19 cellular contexts compared by ENCODE assay signal in the genomic region with DNA sequence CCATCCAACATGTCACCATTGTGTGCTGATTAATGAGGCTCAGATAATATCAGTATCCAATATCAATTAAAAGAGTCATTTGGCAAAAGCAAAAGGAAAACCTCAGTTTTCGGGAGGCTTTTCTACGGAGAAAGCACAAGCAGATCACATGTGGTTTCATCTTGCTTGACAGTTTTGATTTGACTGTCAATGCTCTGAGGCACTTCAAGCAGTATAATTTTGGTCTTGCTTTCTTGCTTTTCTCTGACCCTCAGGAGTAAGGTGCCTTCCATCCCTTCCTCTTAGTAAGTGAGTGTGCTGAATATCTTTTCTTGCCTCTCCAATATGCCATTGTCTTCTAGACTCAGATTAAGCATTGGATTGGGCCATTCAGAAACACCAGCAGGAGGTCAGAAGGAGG.
"Had no signal": no experiment of that assay in that cellular context is flagged by ENCODE, and none has a peak within 500 bp of the region (broad histone marks: within the 10 kb centered on the region; RNA-seq: fewer than 3 reads in every experiment).

No MANE protein-coding gene starts in this region.

- H3K27me3 Mint-ChIP-seq: activated naive CD8-positive, alpha-beta T cell treated with anti-CD3 and anti-CD28 coated beads, Interleukin-2, amount 10 ng/mL, durations not matched to agents 7 days and 5 days; naive thymus-derived CD8-positive, alpha-beta T cell; stimulated activated memory B cell treated with anti-CD40 and anti-IgM and Interleukin-4, amounts not matched to agents 10 μg/mL and 1 μg/mL and 100 μg/mL, for 72 hours had no signal

- H3K27ac Mint-ChIP-seq: activated CD4-positive, alpha-beta memory T cell treated with anti-CD3 and anti-CD28 coated beads, Interleukin-2, amount 10 ng/mL, durations not matched to agents 7 days and 5 days; activated naive CD8-positive, alpha-beta T cell treated with anti-CD3 and anti-CD28 coated beads, Interleukin-2, amount 10 ng/mL, durations not matched to agents 7 days and 5 days; activated T-cell treated with anti-CD3 and anti-CD28 coated beads, Interleukin-2, amount 50 U/mL, for 72 hours; naive thymus-derived CD8-positive, alpha-beta T cell; stimulated activated memory B cell treated with anti-CD40 and anti-IgM and Interleukin-4, amounts not matched to agents 10 μg/mL and 1 μg/mL and 100 μg/mL, for 72 hours had no signal

- DNase-seq: activated CD4-positive, alpha-beta memory T cell treated with anti-CD3 and anti-CD28 coated beads, Interleukin-2, amount 10 ng/mL, durations not matched to agents 7 days and 5 days; activated gamma-delta T cell treated with Interleukin-2 at 50 U/mL for 16 hours; activated naive CD8-positive, alpha-beta T cell treated with anti-CD3 and anti-CD28 coated beads, Interleukin-2, amount 10 ng/mL, durations not matched to agents 7 days and 5 days; activated T-cell treated with anti-CD3 and anti-CD28 coated beads, Interleukin-2, amount 50 U/mL, for 72 hours; anterior cingulate cortex; dorsolateral prefrontal cortex; left colon; mucosa of descending colon; naive thymus-derived CD8-positive, alpha-beta T cell; nucleus accumbens; psoas muscle; spleen; stimulated activated CD4-positive, alpha-beta T cell treated with anti-CD3 and anti-CD28 coated beads, Interleukin-1b, Interleukin-23, amount 100 ng/mL, for 48 hours had no signal

- H3K4me3 Mint-ChIP-seq: activated CD4-positive, alpha-beta memory T cell treated with anti-CD3 and anti-CD28 coated beads, Interleukin-2, amount 10 ng/mL, durations not matched to agents 7 days and 5 days; activated naive CD8-positive, alpha-beta T cell treated with anti-CD3 and anti-CD28 coated beads, Interleukin-2, amount 10 ng/mL, durations not matched to agents 7 days and 5 days; activated T-cell treated with anti-CD3 and anti-CD28 coated beads, Interleukin-2, amount 50 U/mL, for 72 hours; naive thymus-derived CD8-positive, alpha-beta T cell; stimulated activated memory B cell treated with anti-CD40 and anti-IgM and Interleukin-4, amounts not matched to agents 10 μg/mL and 1 μg/mL and 100 μg/mL, for 72 hours had no signal

- H3K9me3 ChIP-seq: mucosa of descending colon, psoas muscle, spleen, tibial nerve, vagina had no signal

- H3K36me3 Mint-ChIP-seq: activated naive CD8-positive, alpha-beta T cell treated with anti-CD3 and anti-CD28 coated beads, Interleukin-2, amount 10 ng/mL, durations not matched to agents 7 days and 5 days; naive thymus-derived CD8-positive, alpha-beta T cell; stimulated activated memory B cell treated with anti-CD40 and anti-IgM and Interleukin-4, amounts not matched to agents 10 μg/mL and 1 μg/mL and 100 μg/mL, for 72 hours had no signal

- H3K9me3 Mint-ChIP-seq: activated CD4-positive, alpha-beta memory T cell treated with anti-CD3 and anti-CD28 coated beads, Interleukin-2, amount 10 ng/mL, durations not matched to agents 7 days and 5 days; activated naive CD8-positive, alpha-beta T cell treated with anti-CD3 and anti-CD28 coated beads, Interleukin-2, amount 10 ng/mL, durations not matched to agents 7 days and 5 days; activated T-cell treated with anti-CD3 and anti-CD28 coated beads, Interleukin-2, amount 50 U/mL, for 72 hours; naive thymus-derived CD8-positive, alpha-beta T cell; stimulated activated memory B cell treated with anti-CD40 and anti-IgM and Interleukin-4, amounts not matched to agents 10 μg/mL and 1 μg/mL and 100 μg/mL, for 72 hours had no signal

- H3K27ac ChIP-seq: dorsolateral prefrontal cortex, psoas muscle, spleen, tibial nerve, vagina had no signal

- H3K4me1 ChIP-seq: psoas muscle, spleen, tibial nerve, vagina had no signal

- ATAC-seq: activated T-cell treated with anti-CD3 and anti-CD28 coated beads, Interleukin-2, amount 50 U/mL, for 72 hours; esophagus mucosa; left colon; mucosa of descending colon; naive thymus-derived CD8-positive, alpha-beta T cell; psoas muscle; sciatic nerve; stimulated activated memory B cell treated with anti-CD40 and anti-IgM and Interleukin-4, amounts not matched to agents 10 μg/mL and 1 μg/mL and 100 μg/mL, for 72 hours had no signal

- H3K4me1 Mint-ChIP-seq: activated CD4-positive, alpha-beta memory T cell treated with anti-CD3 and anti-CD28 coated beads, Interleukin-2, amount 10 ng/mL, durations not matched to agents 7 days and 5 days; activated naive CD8-positive, alpha-beta T cell treated with anti-CD3 and anti-CD28 coated beads, Interleukin-2, amount 10 ng/mL, durations not matched to agents 7 days and 5 days; naive thymus-derived CD8-positive, alpha-beta T cell; stimulated activated memory B cell treated with anti-CD40 and anti-IgM and Interleukin-4, amounts not matched to agents 10 μg/mL and 1 μg/mL and 100 μg/mL, for 72 hours had no signal

- H3K27me3 ChIP-seq: dorsolateral prefrontal cortex, spleen, tibial nerve, vagina had no signal

- H3K4me3 ChIP-seq: dorsolateral prefrontal cortex, lung, mucosa of descending colon, psoas muscle, spleen, tibial nerve, vagina had no signal

- H3K36me3 ChIP-seq: spleen, tibial nerve, vagina had no signal
